ENCODE assay signal across 21 cellular contexts in genomic region chr13:51298812-51299211, GRCh38. TPM values are rescaled to one million over a fixed set of nuclear protein-coding genes. Genes with fewer than 3 reads are reported as not detected.
A peak's percentile ranks its signal among the peaks of the same experiment; 100 is the strongest.
DNase-seq lines count a peak whose midpoint lies in the region; ATAC-seq and TF ChIP-seq lines count a peak whose summit lies in the region.
"Had no signal": no experiment of that assay in that cellular context is flagged by ENCODE, and none has a peak within 500 bp of the region (broad histone marks: within the 10 kb centered on the region; RNA-seq: fewer than 3 reads in every experiment).

No MANE protein-coding gene starts in this region.

- no peak overlapping the region for H3K23ac ChIP-seq in mesendoderm (ENCODE audit: low read length)

- no peak overlapping the region for H2BK15ac ChIP-seq in mesendoderm (replicated peaks; ENCODE audit: low read depth)

- no peak overlapping the region for H2AK5ac ChIP-seq in mesendoderm (ENCODE audit: low read length)

- no peaks in the 10 kb centered on the region for H3K27me3 ChIP-seq in mesendoderm (ENCODE audit: insufficient read depth, low read length, poor library complexity)
- H3K27me3 ChIP-seq in thyroid gland: no peaks in the 10 kb centered on the region
- H3K27me3 ChIP-seq: uterus had no signal

- intact Hi-C loops in thyroid gland (cut with DNase I): no loop called here

- no peak overlapping the region for H3K9ac ChIP-seq in mesendoderm (ENCODE audit: low read length)

- no peak for TF ChIP-seq CTCF in brain (conservative IDR thresholded peaks at IDR 0.05)
- no peak for TF ChIP-seq CTCF in thyroid gland (IDR thresholded peaks at IDR 0.05)

- no peak for TF ChIP-seq POLR2A in thyroid gland (IDR thresholded peaks at IDR 0.05)

- no peak overlapping the region for H3K4ac ChIP-seq in mesendoderm (ENCODE audit: low read depth, low read length)

- no peak overlapping the region for H3K18ac ChIP-seq in mesendoderm (ENCODE audit: low read length)

- DNase-seq in ELR (ENCODE audit: low read depth) (peak; percentile 19), NCI-H2171 treated with DMSO at 0.1 percent for 48 hours (lab: John Stamatoyannopoulos, UW) (peak; percentile 38), mesendoderm (peak; percentile 43), NCI-H345 (lab: John Stamatoyannopoulos, UW) (no peak), thyroid gland (no peak), CD1c-positive myeloid dendritic cell (ENCODE audit: extremely low spot score) (no peak)
- no peak for DNase-seq in activated T-cell treated with anti-CD3 and anti-CD28 coated beads, Interleukin-2, amount 50 U/mL, for 4 hours
- DNase-seq: ACHN; activated CD4-positive, alpha-beta T cell treated with anti-CD3 and anti-CD28 coated beads for 36 hours; effector memory CD4-positive, alpha-beta T cell; KG1; lower lobe of right lung; NCI-H187; SW 1271; uterus had no signal

- H3K4me2 ChIP-seq in mesendoderm (ENCODE audit: low read length): no peak overlapping the region

- H3K4me1 Mint-ChIP-seq in brain: peaks cover 29% of the 10 kb centered on the region
- no peaks in the 10 kb centered on the region for H3K4me1 Mint-ChIP-seq in activated T-cell treated with anti-CD3 and anti-CD28 coated beads, Interleukin-2, amount 50 U/mL, for 4 hours (ENCODE audit: low read depth)
- H3K4me1 Mint-ChIP-seq: activated CD4-positive, alpha-beta T cell treated with anti-CD3 and anti-CD28 coated beads for 36 hours had no signal

- H2BK5ac ChIP-seq in mesendoderm (ENCODE audit: low read length): no peak overlapping the region

- peaks cover 4% of the 10 kb centered on the region for H3K27me3 Mint-ChIP-seq in brain
- peaks cover 6% of the 10 kb centered on the region for H3K27me3 Mint-ChIP-seq in activated T-cell treated with anti-CD3 and anti-CD28 coated beads, Interleukin-2, amount 50 U/mL, for 4 hours (ENCODE audit: low read depth)

- H3K4me1 ChIP-seq in mesendoderm (ENCODE audit: control insufficient read depth, low read depth, low read length) (no peaks in the 10 kb centered on the region), thyroid gland (no peaks in the 10 kb centered on the region)
- H3K4me1 ChIP-seq: lower lobe of right lung, uterus had no signal

- H4K8ac ChIP-seq in mesendoderm (ENCODE audit: low read depth, low read length): no peak overlapping the region

- H3K36me3 Mint-ChIP-seq in brain: no peaks in the 10 kb centered on the region
- no peaks in the 10 kb centered on the region for H3K36me3 Mint-ChIP-seq in activated T-cell treated with anti-CD3 and anti-CD28 coated beads, Interleukin-2, amount 50 U/mL, for 4 hours (ENCODE audit: insufficient read depth)
- H3K36me3 Mint-ChIP-seq: activated naive CD4-positive, alpha-beta T cell treated with anti-CD3 and anti-CD28 coated beads, Interleukin-2, amount 50 U/mL, for 72 hours had no signal

- H2BK120ac ChIP-seq in mesendoderm (ENCODE audit: low read depth, low read length): no peak overlapping the region

- ATAC-seq in activated T-cell treated with anti-CD3 and anti-CD28 coated beads, Interleukin-2, amount 50 U/mL, for 4 hours: no peak
- ATAC-seq: activated CD4-positive, alpha-beta T cell treated with anti-CD3 and anti-CD28 coated beads for 36 hours; activated naive CD4-positive, alpha-beta T cell treated with anti-CD3 and anti-CD28 coated beads, Interleukin-2, amount 50 U/mL, for 72 hours had no signal

- no peaks in the 10 kb centered on the region for H3K79me1 ChIP-seq in mesendoderm (ENCODE audit: low read length)

- H3K4me3 ChIP-seq in mesendoderm (ENCODE audit: low read length): no peak overlapping the region
- no peak overlapping the region for H3K4me3 ChIP-seq in thyroid gland (replicated peaks in 1 of 3)
- H3K4me3 ChIP-seq: lower lobe of right lung, uterus had no signal

- no peaks in the 10 kb centered on the region for H3K9me3 ChIP-seq in thyroid gland
- H3K9me3 ChIP-seq: lower lobe of right lung, uterus had no signal

- H3K9me3 Mint-ChIP-seq in brain: no peaks in the 10 kb centered on the region
- H3K9me3 Mint-ChIP-seq in activated T-cell treated with anti-CD3 and anti-CD28 coated beads, Interleukin-2, amount 50 U/mL, for 4 hours: no peaks in the 10 kb centered on the region
- H3K9me3 Mint-ChIP-seq: activated naive CD4-positive, alpha-beta T cell treated with anti-CD3 and anti-CD28 coated beads, Interleukin-2, amount 50 U/mL, for 72 hours; activated T-helper 1 cell treated with anti-CD3 and anti-CD28 coated beads, Interleukin-12 subunit alpha, Interleukin-12 subunit beta, Interleukin-2, Interleukin-4 antibody, amounts not matched to agents 30 ng/mL and 10 ng/mL and 1 ng/mL, durations not matched to agents 14 hours and 24 hours and 36 hours had no signal

- peak overlapping the region; percentile 59 for H3K56ac ChIP-seq in mesendoderm (ENCODE audit: low read length)

- no peak overlapping the region for H3K27ac ChIP-seq in mesendoderm (ENCODE audit: low read depth, low read length)
- no peak overlapping the region for H3K27ac ChIP-seq in thyroid gland
- H3K27ac ChIP-seq: C4-2B, lower lobe of right lung, uterus had no signal

- no peak overlapping the region for H3K4me3 Mint-ChIP-seq in brain
- H3K4me3 Mint-ChIP-seq in activated T-cell treated with anti-CD3 and anti-CD28 coated beads, Interleukin-2, amount 50 U/mL, for 4 hours: no peak overlapping the region
- H3K4me3 Mint-ChIP-seq: activated CD4-positive, alpha-beta T cell treated with anti-CD3 and anti-CD28 coated beads for 36 hours; activated T-helper 1 cell treated with anti-CD3 and anti-CD28 coated beads, Interleukin-12 subunit alpha, Interleukin-12 subunit beta, Interleukin-2, Interleukin-4 antibody, amounts not matched to agents 30 ng/mL and 10 ng/mL and 1 ng/mL, durations not matched to agents 14 hours and 24 hours and 36 hours had no signal

- WGBS in mesendoderm (ENCODE audit: extremely low coverage, insufficient coverage, low lambda C conversion rate): no CpG with 5 or more reads among the region's 1 CpG
- 97% methylated on average over 1 of the region's 1 CpG for WGBS in thyroid gland, 2 donors

- H3K36me3 ChIP-seq in mesendoderm (ENCODE audit: control insufficient read depth, insufficient read depth, low read length): no peaks in the 10 kb centered on the region
- no peaks in the 10 kb centered on the region for H3K36me3 ChIP-seq in thyroid gland
- H3K36me3 ChIP-seq: lower lobe of right lung, uterus had no signal

- peak overlapping the region; percentile 59 for H4K5ac ChIP-seq in mesendoderm (ENCODE audit: low read length)

- H3K79me2 ChIP-seq in mesendoderm (ENCODE audit: control insufficient read depth, insufficient read depth, low read length): no peaks in the 10 kb centered on the region

- peak overlapping the region in 3 of 5 experiments; percentile 24 to 68 (median 25) for H3K27ac Mint-ChIP-seq in brain
- H3K27ac Mint-ChIP-seq: activated CD4-positive, alpha-beta T cell treated with anti-CD3 and anti-CD28 coated beads for 36 hours; activated naive CD4-positive, alpha-beta T cell treated with anti-CD3 and anti-CD28 coated beads, Interleukin-2, amount 50 U/mL, for 72 hours; activated T-helper 1 cell treated with anti-CD3 and anti-CD28 coated beads, Interleukin-12 subunit alpha, Interleukin-12 subunit beta, Interleukin-2, Interleukin-4 antibody, amounts not matched to agents 30 ng/mL and 10 ng/mL and 1 ng/mL, durations not matched to agents 14 hours and 24 hours and 36 hours had no signal

RNA-seq across cellular contexts. Expression of gene SERPINE3, which starts 40.7 kb away (rescaled TPM):
- polyA plus RNA-seq in brain (ENCODE audit: insufficient read depth, low read depth, low replicate concordance): not detected
- polyA plus RNA-seq in mesendoderm (2013, experiment 1 of 2): 0.03 TPM
- not detected for polyA plus RNA-seq in mesendoderm (2013, experiment 2 of 2)
- not detected for total RNA-seq in activated T-cell treated with anti-CD3 and anti-CD28 coated beads, Interleukin-2, amount 50 U/mL, for 4 hours
- total RNA-seq in thyroid gland: not detected
- total RNA-seq: activated CD4-positive, alpha-beta T cell treated with anti-CD3 and anti-CD28 coated beads for 36 hours; activated naive CD4-positive, alpha-beta T cell treated with anti-CD3 and anti-CD28 coated beads, Interleukin-2, amount 50 U/mL, for 72 hours; activated T-helper 1 cell treated with anti-CD3 and anti-CD28 coated beads, Interleukin-12 subunit alpha, Interleukin-12 subunit beta, Interleukin-2, Interleukin-4 antibody, amounts not matched to agents 30 ng/mL and 10 ng/mL and 1 ng/mL, durations not matched to agents 14 hours and 24 hours and 36 hours; lower lobe of right lung; NCI-H460; osteoblast had no signal

Comparison
In these comparisons a context has a peak if more than half of its experiments do, and no peak if none do; other contexts are left out.
1. DNase-seq: peak in ELR (single experiment), NCI-H2171 treated with DMSO at 0.1 percent for 48 hours (single experiment) and mesendoderm (single experiment); none in NCI-H345 (single experiment), activated T-cell treated with anti-CD3 and anti-CD28 coated beads, Interleukin-2, amount 50 U/mL, for 4 hours (single experiment), thyroid gland (0 of 2) and CD1c-positive myeloid dendritic cell (single experiment).